8 cellular contexts compared by ENCODE assay signal in genomic region chr7:133081605-133082389, GRCh38. TPM values are rescaled to one million over a fixed set of nuclear protein-coding genes. Genes with fewer than 3 reads are reported as not detected.
DNase-seq lines count a peak whose midpoint lies in the region; ATAC-seq and TF ChIP-seq lines count a peak whose summit lies in the region.

Gene CHCHD3, minus strand, starts transcription at chr7:133082090. Its CDS starts 153 bp downstream, at chr7:133081937.

- H3K27me3 ChIP-seq in heart right ventricle (peaks cover 0 to 4% (median 0%) of the 10 kb centered on the region in 7 donors), upper lobe of left lung (no peaks in the 10 kb centered on the region)

- H3K4me1 ChIP-seq in heart right ventricle (peaks cover 0 to 46% (median 37%) of the 10 kb centered on the region in 9 donors), upper lobe of left lung (peaks cover 6 to 21% (median 11%) of the 10 kb centered on the region in 4 donors)

- peaks cover 5% of the 10 kb centered on the region for H3K36me3 Mint-ChIP-seq in T-helper 1 cell treated with Interleukin-12 subunit alpha and Interleukin-12 subunit beta and Interleukin-4 antibody, amounts not matched to agents 30 μg/mL and 1 μg/mL, for 36 hours (ENCODE audit: low read depth)

- WGBS in heart right ventricle, 2 donors, result 0% methylated on average over 58 of the region's 58 CpGs
- WGBS in upper lobe of left lung, 2 donors, result 2% methylated on average over 26 of the region's 58 CpGs; no CpG with 5 or more reads in 1 of the 2 donors

- H3K27ac Mint-ChIP-seq in T-helper 1 cell treated with Interleukin-12 subunit alpha and Interleukin-12 subunit beta and Interleukin-4 antibody, amounts not matched to agents 30 μg/mL and 1 μg/mL, for 36 hours, result peak within 1 kb of the TSS; percentile 95

- H3K9me3 Mint-ChIP-seq in T-helper 1 cell treated with Interleukin-12 subunit alpha and Interleukin-12 subunit beta and Interleukin-4 antibody, amounts not matched to agents 30 μg/mL and 1 μg/mL, for 36 hours, result no peaks in the 10 kb centered on the region

- ATAC-seq in HG02884 (IDR thresholded peaks at IDR 0.05; ENCODE audit: unreplicated experiment) (peak; percentile 100), heart right ventricle (peak; percentile 99 to 100 (median 100)), upper lobe of left lung (ENCODE audit: low FRiP score in 2 of 2) (peak; percentile 100)

- TF ChIP-seq POLR2A in upper lobe of left lung (IDR thresholded peaks at IDR 0.05), result peak in 2 of 4 donors; percentile 42 to 78

- H3K9me3 ChIP-seq in heart right ventricle (no peaks in the 10 kb centered on the region), upper lobe of left lung (no peaks in the 10 kb centered on the region)

- H3K36me3 ChIP-seq in heart right ventricle (peaks cover 0 to 13% (median 0%) of the 10 kb centered on the region in 9 donors), upper lobe of left lung (no peaks in the 10 kb centered on the region)

- H3K4me1 Mint-ChIP-seq in T-helper 1 cell treated with Interleukin-12 subunit alpha and Interleukin-12 subunit beta and Interleukin-4 antibody, amounts not matched to agents 30 μg/mL and 1 μg/mL, for 36 hours (ENCODE audit: low read depth), result peaks cover 19% of the 10 kb centered on the region

- peak within 1 kb of the TSS; percentile 87 to 93 (median 90) for H3K27ac ChIP-seq in heart right ventricle
- H3K27ac ChIP-seq in upper lobe of left lung, result peak within 1 kb of the TSS; percentile 77 to 89 (median 82)

- no peak for TF ChIP-seq CTCF in GM13977 (IDR thresholded peaks at IDR 0.05; ENCODE audit: extremely low read depth, insufficient read depth, missing control alignments)
- no peak for TF ChIP-seq CTCF in heart right ventricle (IDR thresholded peaks at IDR 0.05)
- TF ChIP-seq CTCF in upper lobe of left lung (IDR thresholded peaks at IDR 0.05), result peak in 1 of 6 experiments; percentile 11

- intact Hi-C loops in heart right ventricle (cut with DNase I), result loop anchor here in 2 of 10 donors (10.0 kb wide), 2 partner anchors 153 to 173 kb away; partner anchors contain the start of gene EXOC4 (in 1 of the 2)
- intact Hi-C loops in posterior cingulate gyrus (cut with DNase I), result loop anchor here (1.0 kb wide), 1 partner anchor 171 kb away; no protein-coding TSS in a partner anchor

- peaks cover 4% of the 10 kb centered on the region for H3K27me3 Mint-ChIP-seq in T-helper 1 cell treated with Interleukin-12 subunit alpha and Interleukin-12 subunit beta and Interleukin-4 antibody, amounts not matched to agents 30 μg/mL and 1 μg/mL, for 36 hours (ENCODE audit: low read depth)

- DNase-seq in GM13977 (ENCODE audit: low spot score), result peak; percentile 94
- peak; percentile 98 for DNase-seq in NCI-H1694 (lab: John Stamatoyannopoulos, UW)
- DNase-seq in amniotic stem cell (lab: John Stamatoyannopoulos, UW), result peak; percentile 97
- peak; percentile 95 to 99 for DNase-seq in heart right ventricle
- peak; percentile 99 to 100 (median 99) for DNase-seq in posterior cingulate gyrus
- peak; percentile 96 to 99 for DNase-seq in upper lobe of left lung

- no peak for TF ChIP-seq EP300 in upper lobe of left lung (IDR thresholded peaks at IDR 0.05)

- in situ Hi-C loops in GM13977 (cut with MboI; ENCODE audit: low pct_unique_long_range_greater_than_20kb, low sequenced_read_pairs, unreplicated experiment), result no loop called here

- peak within 1 kb of the TSS; percentile 69 to 96 (median 86) for H3K4me3 ChIP-seq in heart right ventricle
- H3K4me3 ChIP-seq in upper lobe of left lung, result peak within 1 kb of the TSS; percentile 65 to 98 (median 82)

- H3K4me3 Mint-ChIP-seq in T-helper 1 cell treated with Interleukin-12 subunit alpha and Interleukin-12 subunit beta and Interleukin-4 antibody, amounts not matched to agents 30 μg/mL and 1 μg/mL, for 36 hours, result peak within 1 kb of the TSS; percentile 99

RNA-seq across cellular contexts. Expression of gene CHCHD3, which starts in this region (rescaled TPM):
- total RNA-seq in heart right ventricle, result 100 to 1,000 TPM; 133 to 215 (median 192) TPM
- polyA plus RNA-seq in heart right ventricle, result 100 to 1,000 TPM in 1 of 2 donors, 10 to 100 TPM in 1; 42.6 to 139 TPM
- total RNA-seq in upper lobe of left lung, result 10 to 100 TPM; 42.6 to 54.5 (median 48.6) TPM

Comparison
In these comparisons a context has a peak if more than half of its experiments do, and no peak if none do; other contexts are left out.
1. Peak in every context shown above with its lines: DNase-seq, ATAC-seq, H3K4me3 ChIP-seq and H3K27ac ChIP-seq.